31 cellular contexts compared by ENCODE assay signal in genomic region chr12:54593716-54594115, GRCh38. TPM values are rescaled to one million over a fixed set of nuclear protein-coding genes. Genes with fewer than 3 reads are reported as not detected.
"Had no signal": no experiment of that assay in that cellular context is flagged by ENCODE, and none has a peak within 500 bp of the region (broad histone marks: within the 10 kb centered on the region; RNA-seq: fewer than 3 reads in every experiment).

No MANE protein-coding gene starts in this region.

- H3K4me3 ChIP-seq: ascending aorta, body of pancreas, Peyer's patch, SJCRH30 had no signal

- H3K36me3 ChIP-seq: ascending aorta, Peyer's patch, SJCRH30 had no signal

- ATAC-seq: activated CD8-positive, alpha-beta T cell treated with anti-CD3 and anti-CD28 coated beads, Interleukin-2, amount 10 ng/mL, durations not matched to agents 7 days and 5 days; activated naive CD4-positive, alpha-beta T cell treated with anti-CD3 and anti-CD28 coated beads, Interleukin-2, amount 50 U/mL, for 72 hours; activated naive CD8-positive, alpha-beta T cell treated with anti-CD3 and anti-CD28 coated beads, Interleukin-2, amount 50 U/mL, for 24 hours; body of pancreas; SK-N-SH treated with all-trans-retinoic acid at 6 μM for 48 hours; WTC11 had no signal

- H3K27me3 ChIP-seq: ascending aorta, body of pancreas, Peyer's patch had no signal

- H3K27ac ChIP-seq: ascending aorta, body of pancreas, KMS-11, Peyer's patch, RWPE1, SJCRH30 had no signal

- H3K4me2 ChIP-seq: KMS-11 had no signal

- H3K9me3 ChIP-seq: ascending aorta, body of pancreas, Peyer's patch, SJCRH30 had no signal

- H3K9ac ChIP-seq: KMS-11 had no signal

- H3K4me1 ChIP-seq: Peyer's patch, SJCRH30 had no signal

- DNase-seq: activated CD4-positive, alpha-beta T cell treated with anti-CD3 and anti-CD28 coated beads for 48 hours; activated CD4-positive, alpha-beta T cell treated with anti-CD3 and anti-CD28 coated beads, Interleukin-2, amount 50 U/mL, for 4 hours; activated CD4-positive, CD25-positive, alpha-beta regulatory T cell treated with anti-CD3 and anti-CD28 coated beads, Interleukin-2, amount 50 U/mL, for 72 hours; activated CD8-positive, alpha-beta memory T cell treated with anti-CD3 and anti-CD28 coated beads, Interleukin-2, amount 50 U/mL, for 48 hours; activated CD8-positive, alpha-beta T cell treated with anti-CD3 and anti-CD28 coated beads, Interleukin-2, amount 10 ng/mL, durations not matched to agents 7 days and 5 days; activated effector memory CD4-positive, alpha-beta T cell treated with Interleukin-2 at 50 U/mL for 16 hours; activated naive CD4-positive, alpha-beta T cell; activated naive CD8-positive, alpha-beta T cell treated with anti-CD3 and anti-CD28 coated beads, Interleukin-2, amount 50 U/mL, for 24 hours; activated T-cell treated with anti-CD3 and anti-CD28 coated beads, Interleukin-2, amount 50 U/mL, for 1 hour; amniotic stem cell; NCI-H1105; NCI-H1436; NCI-H1694 treated with DMSO at 0.1 percent for 48 hours; NCI-H2029 treated with DMSO at 0.1 percent for 48 hours; NCI-H446; NCI-H524; Peyer's patch; Right ventricle myocardium superior; SJCRH30; SW 1271 had no signal

RNA-seq across cellular contexts. Expression of gene PPP1R1A, which starts 5.3 kb away (rescaled TPM):
- total RNA-seq: activated CD8-positive, alpha-beta T cell treated with anti-CD3 and anti-CD28 coated beads, Interleukin-2, amount 10 ng/mL, durations not matched to agents 7 days and 5 days; activated naive CD4-positive, alpha-beta T cell treated with anti-CD3 and anti-CD28 coated beads, Interleukin-2, amount 50 U/mL, for 72 hours; activated T-helper 1 cell treated with anti-CD3 and anti-CD28 coated beads, Interleukin-12 subunit alpha, Interleukin-12 subunit beta, Interleukin-2, Interleukin-4 antibody, amounts not matched to agents 30 ng/mL and 10 ng/mL and 1 ng/mL, durations not matched to agents 14 hours and 24 hours and 36 hours; bronchial epithelial cell; MCF 10A; SJCRH30; T-helper 1 cell treated with Interleukin-12 subunit alpha and Interleukin-12 subunit beta and Interleukin-4 antibody, amounts not matched to agents 30 ng/mL and 1 ng/mL, for 36 hours had no signal

RNA-seq across cellular contexts. Expression of gene LACRT, which starts 41.0 kb away (rescaled TPM):
- total RNA-seq: activated CD8-positive, alpha-beta T cell treated with anti-CD3 and anti-CD28 coated beads, Interleukin-2, amount 10 ng/mL, durations not matched to agents 7 days and 5 days; activated naive CD4-positive, alpha-beta T cell treated with anti-CD3 and anti-CD28 coated beads, Interleukin-2, amount 50 U/mL, for 72 hours; activated T-helper 1 cell treated with anti-CD3 and anti-CD28 coated beads, Interleukin-12 subunit alpha, Interleukin-12 subunit beta, Interleukin-2, Interleukin-4 antibody, amounts not matched to agents 30 ng/mL and 10 ng/mL and 1 ng/mL, durations not matched to agents 14 hours and 24 hours and 36 hours; ascending aorta; body of pancreas; bronchial epithelial cell; MCF 10A; Peyer's patch; Right ventricle myocardium superior; SJCRH30; T-helper 1 cell treated with Interleukin-12 subunit alpha and Interleukin-12 subunit beta and Interleukin-4 antibody, amounts not matched to agents 30 ng/mL and 1 ng/mL, for 36 hours; WTC11 had no signal

RNA-seq across cellular contexts. Expression of gene PDE1B, which starts 44.3 kb away (rescaled TPM):
- total RNA-seq: bronchial epithelial cell, MCF 10A, SJCRH30 had no signal

RNA-seq across cellular contexts. Expression of gene DCD, which starts 54.4 kb away (rescaled TPM):
- total RNA-seq: activated CD8-positive, alpha-beta T cell treated with anti-CD3 and anti-CD28 coated beads, Interleukin-2, amount 10 ng/mL, durations not matched to agents 7 days and 5 days; activated naive CD4-positive, alpha-beta T cell treated with anti-CD3 and anti-CD28 coated beads, Interleukin-2, amount 50 U/mL, for 72 hours; activated T-helper 1 cell treated with anti-CD3 and anti-CD28 coated beads, Interleukin-12 subunit alpha, Interleukin-12 subunit beta, Interleukin-2, Interleukin-4 antibody, amounts not matched to agents 30 ng/mL and 10 ng/mL and 1 ng/mL, durations not matched to agents 14 hours and 24 hours and 36 hours; ascending aorta; body of pancreas; bronchial epithelial cell; MCF 10A; Peyer's patch; Right ventricle myocardium superior; SJCRH30; T-helper 1 cell treated with Interleukin-12 subunit alpha and Interleukin-12 subunit beta and Interleukin-4 antibody, amounts not matched to agents 30 ng/mL and 1 ng/mL, for 36 hours; WTC11 had no signal
